In genomic region chr19:28523619-28524018, GRCh38 we compare ENCODE assay signal across 18 cellular contexts.
"Had no signal": no experiment of that assay in that cellular context is flagged by ENCODE, and none has a peak within 500 bp of the region (broad histone marks: within the 10 kb centered on the region; RNA-seq: fewer than 3 reads in every experiment).

No MANE protein-coding gene starts in this region.

- H3K9me3 ChIP-seq: testis, vagina had no signal

- H3K27me3 ChIP-seq: testis, vagina had no signal

- H3K4me1 ChIP-seq: heart right ventricle, testis, vagina had no signal

- H3K27ac ChIP-seq: epithelial cell of prostate, heart right ventricle, testis, vagina had no signal

- H3K4me3 ChIP-seq: heart right ventricle, smooth muscle cell, testis, vagina had no signal

- ATAC-seq: activated CD8-positive, alpha-beta T cell treated with anti-CD3 and anti-CD28 coated beads for 36 hours; heart right ventricle; left cardiac atrium; sciatic nerve; stimulated activated naive B cell treated with anti-CD40 and anti-IgM and Interleukin-4, amounts not matched to agents 10 μg/mL and 1 μg/mL and 100 μg/mL, for 72 hours had no signal

- DNase-seq: activated CD4-positive, alpha-beta T cell treated with anti-CD3 and anti-CD28 coated beads for 48 hours; activated CD8-positive, alpha-beta T cell treated with anti-CD3 and anti-CD28 coated beads for 36 hours; activated gamma-delta T cell treated with Interleukin-2 at 50 U/mL for 16 hours; aorta; heart right ventricle; islet precursor cell; left cardiac atrium; mesenchymal stem cell; nephron progenitor cell; stimulated activated CD4-positive, alpha-beta T cell treated with anti-CD3 and anti-CD28 coated beads, Interleukin-2, amount 100 ng/mL, for 48 hours; stimulated activated CD8-positive, alpha-beta memory T cell treated with anti-CD3 and anti-CD28 coated beads, Interleukin-4, amount 100 ng/mL, for 48 hours; stimulated activated naive B cell treated with anti-CD40 and anti-IgM and Interleukin-4, amounts not matched to agents 10 μg/mL and 1 μg/mL and 100 μg/mL, for 72 hours; testis; trophoblast cell had no signal

- H3K36me3 ChIP-seq: heart right ventricle, vagina had no signal
